9 cellular contexts compared by ENCODE assay signal in genomic region chr6:37517411-37517812, GRCh38. TPM values are rescaled to one million over a fixed set of nuclear protein-coding genes. Genes with fewer than 3 reads are reported as not detected.
DNase-seq lines count a peak whose midpoint lies in the region; ATAC-seq and FAIRE-seq lines count a peak whose summit lies in the region.
"Had no signal": no experiment of that assay in that cellular context is flagged by ENCODE, and none has a peak within 500 bp of the region (broad histone marks: within the 10 kb centered on the region; RNA-seq: fewer than 3 reads in every experiment).

No MANE protein-coding gene starts in this region.

- CTCF ChIA-PET in T-cell (lab: Charles Lee), result interaction anchor here (0.5 to 2.8 kb wide), 8 partner anchors 9 to 1688 kb away, joined by 3 to 38 read pairs (median 4); no protein-coding TSS in a partner anchor

- peaks cover 8% of the 10 kb centered on the region for H3K36me3 Mint-ChIP-seq in T-cell
- H3K36me3 Mint-ChIP-seq in activated naive CD4-positive, alpha-beta T cell treated with anti-CD3 and anti-CD28 coated beads, Interleukin-2, amount 50 U/mL, for 72 hours, result peaks cover 0 to 8% of the 10 kb centered on the region in 2 donors

- no peaks in the 10 kb centered on the region for H3K27me3 Mint-ChIP-seq in T-cell

- DNase-seq in GM19239 (ENCODE audit: insufficient read length, low spot score) (no peak), T-cell (peak in 33 of 34 experiments; percentile 66 to 88 (median 80)), HK-2 (ENCODE audit: unreplicated experiment) (no peak), NCI-H1092 treated with DMSO at 0.1 percent for 48 hours (lab: John Stamatoyannopoulos, UW) (no peak), dedifferentiated amniotic fluid mesenchymal stem cell (ENCODE audit: extremely low spot score) (no peak)
- DNase-seq in activated naive CD4-positive, alpha-beta T cell treated with anti-CD3 and anti-CD28 coated beads, Interleukin-2, amount 50 U/mL, for 72 hours (ENCODE audit: low spot score in 2 of 2), result peak; percentile 67 to 83
- DNase-seq in stimulated activated CD4-positive, alpha-beta T cell treated with anti-CD3 and anti-CD28 coated beads, TNF-alpha, amount 100 ng/mL, for 1 hour (ENCODE audit: low read depth in 3 of 3, low spot score in 1 of 3), result peak; percentile 39 to 48 (median 42)

- H3K27ac Mint-ChIP-seq in T-cell, result peak overlapping the region; percentile 100
- peak overlapping the region; percentile 92 to 97 for H3K27ac Mint-ChIP-seq in activated naive CD4-positive, alpha-beta T cell treated with anti-CD3 and anti-CD28 coated beads, Interleukin-2, amount 50 U/mL, for 72 hours

- H3K4me1 Mint-ChIP-seq in T-cell, result peaks cover 82 to 92% (median 85%) of the 10 kb centered on the region in 3 donors

- POLR2A ChIA-PET in T-cell (lab: Charles Lee), result interaction anchor here (0.6 to 4.5 kb wide), 10 partner anchors 9 to 301 kb away, joined by 3 to 157 read pairs (median 5); partner anchors contain the start of gene CCDC167 (in 2 of the 2)

- peak; percentile 52 for FAIRE-seq in GM19239 (lab: Jason Lieb, UNC)
- FAIRE-seq: bronchial epithelial cell had no signal

- H3K9me3 Mint-ChIP-seq in T-cell, result no peaks in the 10 kb centered on the region
- H3K9me3 Mint-ChIP-seq in activated naive CD4-positive, alpha-beta T cell treated with anti-CD3 and anti-CD28 coated beads, Interleukin-2, amount 50 U/mL, for 72 hours, result no peaks in the 10 kb centered on the region

- peak; percentile 61 to 69 (median 63) for ATAC-seq in T-cell (replicated peaks in 1 of 4)
- ATAC-seq in activated naive CD4-positive, alpha-beta T cell treated with anti-CD3 and anti-CD28 coated beads, Interleukin-2, amount 50 U/mL, for 72 hours, result peak; percentile 47 to 68
- no peak for ATAC-seq in GM21528 (IDR thresholded peaks at IDR 0.05; ENCODE audit: low FRiP score, unreplicated experiment)

- peak overlapping the region; percentile 76 to 91 (median 83) for H3K4me3 Mint-ChIP-seq in T-cell

RNA-seq across cellular contexts. Expression of gene CCDC167, which starts 17.7 kb away (rescaled TPM):
- 10 to 100 TPM; 14.3 to 25.2 (median 17.8) TPM for total RNA-seq in T-cell
- 10 to 100 TPM; 53.3 to 68.6 TPM for total RNA-seq in activated naive CD4-positive, alpha-beta T cell treated with anti-CD3 and anti-CD28 coated beads, Interleukin-2, amount 50 U/mL, for 72 hours

Comparison
In these comparisons a context has a peak if more than half of its experiments do, and no peak if none do; other contexts are left out.
1. DNase-seq: peak in T-cell (33 of 34), activated naive CD4-positive, alpha-beta T cell treated with anti-CD3 and anti-CD28 coated beads, Interleukin-2, amount 50 U/mL, for 72 hours (2 of 2) and stimulated activated CD4-positive, alpha-beta T cell treated with anti-CD3 and anti-CD28 coated beads, TNF-alpha, amount 100 ng/mL, for 1 hour (3 of 3); none in GM19239 (single experiment), HK-2 (single experiment), NCI-H1092 treated with DMSO at 0.1 percent for 48 hours (single experiment) and dedifferentiated amniotic fluid mesenchymal stem cell (single experiment).